In the genomic region with DNA sequence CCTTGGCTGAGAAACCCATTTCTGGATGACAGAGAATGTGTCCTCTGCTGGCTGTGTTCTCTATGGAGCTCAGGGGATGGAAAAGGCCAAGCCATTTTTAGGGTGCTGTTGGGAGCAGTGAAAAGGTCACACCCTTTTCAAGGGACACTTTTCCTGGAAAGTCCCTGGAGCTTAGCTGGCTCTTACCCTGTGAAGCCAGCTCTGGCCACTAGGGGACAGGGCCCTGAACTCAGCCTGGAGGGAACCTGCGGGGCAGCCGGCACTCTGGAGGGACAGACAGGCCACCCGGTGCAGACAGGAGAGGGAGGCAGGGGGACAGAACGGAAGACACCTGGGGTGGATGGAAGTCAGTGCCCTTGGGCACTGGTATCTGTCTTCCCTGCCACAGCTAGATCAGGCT, we compare ENCODE assay signal across 8 cellular contexts.
DNase-seq lines count a peak whose midpoint lies in the region; TF ChIP-seq lines count a peak whose summit lies in the region.
"Not testable (repeated sequence)": the region's sequence is repeated elsewhere in the genome, so short reads cannot be mapped to it uniquely, and the experiment has no call there.

No MANE protein-coding gene starts in this region.

- not testable (repeated sequence) for H3K4me3 Mint-ChIP-seq in H9; activated naive CD8-positive, alpha-beta T cell treated with anti-CD3 and anti-CD28 coated beads for 36 hours; endodermal cell; mesothelial cell of epicardium; neural progenitor cell

- H3K79me2 ChIP-seq in H9 (ENCODE audit: insufficient read depth, low read length); neural progenitor cell (ENCODE audit: low read depth); smooth muscle cell (ENCODE audit: low read depth): not testable (repeated sequence)

- H2BK15ac ChIP-seq in H9 (ENCODE audit: low read depth, low read length) = not testable (repeated sequence)

- not testable (repeated sequence) for H4K5ac ChIP-seq in H9 (ENCODE audit: insufficient read length, low read depth, low read length)

- not testable (repeated sequence) for H3K4ac ChIP-seq in H9 (ENCODE audit: low read depth, low read length)

- H3K9ac ChIP-seq in H9 (ENCODE audit: extremely low read depth, insufficient read length, low read length); endodermal cell (ENCODE audit: extremely low read depth, low read length, poor library complexity, severe bottlenecking); neural progenitor cell; smooth muscle cell (ENCODE audit: low read depth): not testable (repeated sequence)

- not testable (repeated sequence) for H3T11ph ChIP-seq in H9 (ENCODE audit: low read length)

- not testable (repeated sequence) for H3K27ac ChIP-seq in H9 (ENCODE audit: insufficient read length, low read depth, low read length); endodermal cell (ENCODE audit: low read depth, low read length); neural progenitor cell; smooth muscle cell (ENCODE audit: low read depth)

- H3K9me3 ChIP-seq in H9 (ENCODE audit: control insufficient read depth, low read depth, low read length); endodermal cell (ENCODE audit: control insufficient read depth, low read length); neural progenitor cell (ENCODE audit: low read depth); smooth muscle cell (replicated peaks; ENCODE audit: low read depth): not testable (repeated sequence)

- POLR2A ChIA-PET in GM10248 (lab: Yijun Ruan, JAX) = not testable (repeated sequence)

- H3K56ac ChIP-seq in H9 (ENCODE audit: insufficient read length, low read depth, low read length) = not testable (repeated sequence)

- H3F3A ChIP-seq in neural progenitor cell (ENCODE audit: low read depth); smooth muscle cell (ENCODE audit: low read depth): not testable (repeated sequence)

- not testable (repeated sequence) for DNase-seq in GM10248 (ENCODE audit: extremely low spot score); H9; endodermal cell; neural progenitor cell (ENCODE audit: low spot score); smooth muscle cell (lab: John Stamatoyannopoulos, UW; ENCODE audit: unreplicated experiment)
- DNase-seq in activated CD4-positive, CD25-positive, alpha-beta regulatory T cell treated with anti-CD3 and anti-CD28 coated beads, Interleukin-2, amount 50 U/mL, for 72 hours = peak; percentile 36
- peak; percentile 18 for DNase-seq in activated naive CD8-positive, alpha-beta T cell treated with anti-CD3 and anti-CD28 coated beads for 36 hours
- DNase-seq in mesothelial cell of epicardium (ENCODE audit: low spot score in 2 of 2, unreplicated experiment in 2 of 2) = peak in 1 of 2 experiments; percentile 52

- H3K79me1 ChIP-seq in H9 (ENCODE audit: insufficient read depth, low read depth, low read length, poor library complexity, severe bottlenecking) = not testable (repeated sequence)

- not testable (repeated sequence) for H2BK120ac ChIP-seq in H9 (ENCODE audit: low read depth, low read length, poor library complexity, severe bottlenecking)

- H3K23me2 ChIP-seq in H9 (ENCODE audit: insufficient read length, low read depth, low read length, poor library complexity, severe bottlenecking) = not testable (repeated sequence)

- H3K4me1 ChIP-seq in H9 (ENCODE audit: insufficient read depth, low read length); endodermal cell (ENCODE audit: control insufficient read depth, insufficient read depth, low read length); neural progenitor cell; smooth muscle cell (ENCODE audit: low read depth): not testable (repeated sequence)

- not testable (repeated sequence) for H2BK12ac ChIP-seq in H9 (ENCODE audit: insufficient read length, low read depth, low read length)

- H3K27me3 Mint-ChIP-seq in H9 (ENCODE audit: low read depth); activated naive CD8-positive, alpha-beta T cell treated with anti-CD3 and anti-CD28 coated beads for 36 hours; endodermal cell (ENCODE audit: insufficient read depth); mesothelial cell of epicardium (ENCODE audit: low read depth); neural progenitor cell (ENCODE audit: insufficient read depth, low read depth): not testable (repeated sequence)

- H3K4me2 ChIP-seq in H9 (ENCODE audit: insufficient read depth, insufficient read length, low read length); neural progenitor cell; smooth muscle cell: not testable (repeated sequence)

- not testable (repeated sequence) for H4K8ac ChIP-seq in H9 (replicated peaks; ENCODE audit: insufficient read length, low read depth, low read length)

- not testable (repeated sequence) for H3K23ac ChIP-seq in H9 (ENCODE audit: insufficient read length, low read depth, low read length)

- no CpG with 5 or more reads among the region's 4 CpGs for WGBS in H9 (ENCODE audit: extremely low coverage, insufficient read length, low lambda C conversion rate)
- no CpG with 5 or more reads among the region's 4 CpGs for WGBS in endodermal cell (ENCODE audit: insufficient coverage in 1 of 2, insufficient read length in 1 of 2), 2 experiments
- 13% methylated on average over 2 of the region's 4 CpGs for WGBS in smooth muscle cell (ENCODE audit: low lambda C conversion rate)

- H3K4me1 Mint-ChIP-seq in H9; activated naive CD8-positive, alpha-beta T cell treated with anti-CD3 and anti-CD28 coated beads for 36 hours; endodermal cell; mesothelial cell of epicardium; neural progenitor cell: not testable (repeated sequence)

- H3K4me3 ChIP-seq in endodermal cell (ENCODE audit: low read length); neural progenitor cell; smooth muscle cell: not testable (repeated sequence)

- not testable (repeated sequence) for H2BK20ac ChIP-seq in H9 (ENCODE audit: low read depth, low read length, poor library complexity, severe bottlenecking)

- not testable (repeated sequence) for H3K36me3 Mint-ChIP-seq in H9 (ENCODE audit: insufficient read depth in 1 of 3, low read depth in 3 of 3); activated naive CD8-positive, alpha-beta T cell treated with anti-CD3 and anti-CD28 coated beads for 36 hours; endodermal cell (ENCODE audit: low read depth); mesothelial cell of epicardium; neural progenitor cell

- not testable (repeated sequence) for H3K14ac ChIP-seq in H9 (ENCODE audit: insufficient read depth, low read length)

- H4K91ac ChIP-seq in H9 (ENCODE audit: insufficient read length, low read depth, low read length) = not testable (repeated sequence)

- not testable (repeated sequence) for H3K18ac ChIP-seq in H9 (ENCODE audit: insufficient read length, low read depth, low read length)

- not testable (repeated sequence) for H4K20me1 ChIP-seq in H9 (ENCODE audit: control insufficient read depth, insufficient read depth, insufficient read length); neural progenitor cell (ENCODE audit: low read depth); smooth muscle cell (ENCODE audit: low read depth)

- not testable (repeated sequence) for H3K9me3 Mint-ChIP-seq in H9; activated naive CD8-positive, alpha-beta T cell treated with anti-CD3 and anti-CD28 coated beads for 36 hours; endodermal cell; mesothelial cell of epicardium; neural progenitor cell

- H3K36me3 ChIP-seq in endodermal cell (ENCODE audit: control insufficient read depth, insufficient read depth, low read length); neural progenitor cell; smooth muscle cell (ENCODE audit: low read depth): not testable (repeated sequence)

- H3K27ac Mint-ChIP-seq in H9; activated naive CD8-positive, alpha-beta T cell treated with anti-CD3 and anti-CD28 coated beads for 36 hours; endodermal cell; mesothelial cell of epicardium; neural progenitor cell: not testable (repeated sequence)

- H2AK5ac ChIP-seq in H9 (ENCODE audit: insufficient read length, low read length) = not testable (repeated sequence)

- CTCF ChIA-PET in GM10248 (lab: Yijun Ruan, JAX) = not testable (repeated sequence)

- not testable (repeated sequence) for H2BK5ac ChIP-seq in H9 (ENCODE audit: insufficient read length, low read length)

- not testable (repeated sequence) for H2AFZ ChIP-seq in H9 (ENCODE audit: low read length); neural progenitor cell (replicated peaks); smooth muscle cell (ENCODE audit: low read depth)

- peak; percentile 7 for TF ChIP-seq CTCF in GM10248 (IDR thresholded peaks at IDR 0.05; ENCODE audit: control extremely low read depth, extremely low read depth, low read depth, missing control alignments)
- peak; percentile 47 for TF ChIP-seq CTCF in H9 (conservative IDR thresholded peaks at IDR 0.05)
- TF ChIP-seq CTCF in endodermal cell (conservative IDR thresholded peaks at IDR 0.05) = peak; percentile 58
- TF ChIP-seq CTCF in mesothelial cell of epicardium (IDR thresholded peaks at IDR 0.05; ENCODE audit: unreplicated experiment) = peak; percentile 20
- peak; percentile 38 for TF ChIP-seq CTCF in neural progenitor cell (IDR thresholded peaks at IDR 0.05)
- peak; percentile 20 for TF ChIP-seq CTCF in smooth muscle cell (IDR thresholded peaks at IDR 0.05; ENCODE audit: borderline replicate concordance, insufficient read depth, poor library complexity, severe bottlenecking)

- not testable (repeated sequence) for H3K27me3 ChIP-seq in H9 (ENCODE audit: insufficient read depth, low read length); endodermal cell (ENCODE audit: control insufficient read depth, insufficient read depth, low read length, poor library complexity, severe bottlenecking); neural progenitor cell; smooth muscle cell (ENCODE audit: low read depth)

Comparison
In these comparisons a context has a peak if more than half of its experiments do, and no peak if none do; other contexts are left out.
1. CTCF ChIP-seq: peak in every context shown above with its lines; median percentile 58 in endodermal cell; 47 in H9; 38 in neural progenitor cell; 20 in mesothelial cell of epicardium; 20 in smooth muscle cell; 7 in GM10248.